8 cellular contexts compared by ENCODE assay signal in genomic region chr5:56852228-56853000, GRCh38. TPM values are rescaled to one million over a fixed set of nuclear protein-coding genes. Genes with fewer than 3 reads are reported as not detected.
DNase-seq lines count a peak whose midpoint lies in the region; ATAC-seq and TF ChIP-seq lines count a peak whose summit lies in the region.

No MANE protein-coding gene starts in this region.

- H3K4me1 Mint-ChIP-seq in CD8-positive, alpha-beta T cell (ENCODE audit: low read depth), result peaks cover 76% of the 10 kb centered on the region
- peaks cover 31 to 92% (median 73%) of the 10 kb centered on the region in 4 donors for H3K4me1 Mint-ChIP-seq in naive thymus-derived CD8-positive, alpha-beta T cell

- intact Hi-C loops in CD8-positive, alpha-beta T cell (cut with DNase I, micrococcal nuclease), result no loop called here
- intact Hi-C loops in left ventricle myocardium superior (cut with micrococcal nuclease), result no loop called here

- peak overlapping the region; percentile 19 for H3K27ac Mint-ChIP-seq in CD8-positive, alpha-beta T cell
- H3K27ac Mint-ChIP-seq in naive thymus-derived CD8-positive, alpha-beta T cell, result peak overlapping the region in 9 of 10 donors; percentile 2 to 84 (median 58)

- POLR2A ChIA-PET in CD8-positive, alpha-beta T cell (lab: Charles Lee), result interaction anchor here (1.5 kb wide), 2 partner anchors 11 to 37 kb away, joined by 4 to 7 read pairs; partner anchors contain the start of gene MAP3K1
- POLR2A ChIA-PET in naive thymus-derived CD8-positive, alpha-beta T cell (lab: Charles Lee), result interaction anchor here (0.6 kb wide), 1 partner anchor 512 kb away, joined by 5 read pairs; no protein-coding TSS in a partner anchor

- no peaks in the 10 kb centered on the region for H3K27me3 Mint-ChIP-seq in CD8-positive, alpha-beta T cell (ENCODE audit: low read depth)
- no peaks in the 10 kb centered on the region for H3K27me3 Mint-ChIP-seq in naive thymus-derived CD8-positive, alpha-beta T cell

- peaks cover 57% of the 10 kb centered on the region for H3K4me1 ChIP-seq in CD8-positive, alpha-beta T cell (ENCODE audit: insufficient read depth, low read length)

- no peaks in the 10 kb centered on the region for H3K36me3 ChIP-seq in CD8-positive, alpha-beta T cell (ENCODE audit: insufficient read depth, low read length)

- H3K27me3 ChIP-seq in CD8-positive, alpha-beta T cell (ENCODE audit: insufficient read depth, low read length), result no peaks in the 10 kb centered on the region

- no peak for TF ChIP-seq CTCF in CD8-positive, alpha-beta T cell (IDR thresholded peaks at IDR 0.05)

- H3K27ac ChIP-seq in CD8-positive, alpha-beta T cell (ENCODE audit: low read depth, low read length), result no peak overlapping the region

- no peak overlapping the region for H3K4me3 ChIP-seq in CD8-positive, alpha-beta T cell (ENCODE audit: low read depth, low read length)

- peak overlapping the region; percentile 23 for H3K4me3 Mint-ChIP-seq in CD8-positive, alpha-beta T cell
- H3K4me3 Mint-ChIP-seq in naive thymus-derived CD8-positive, alpha-beta T cell, result peak overlapping the region in 9 of 10 donors; percentile 12 to 71 (median 58)

- no peaks in the 10 kb centered on the region for H3K9me3 Mint-ChIP-seq in CD8-positive, alpha-beta T cell
- H3K9me3 Mint-ChIP-seq in naive thymus-derived CD8-positive, alpha-beta T cell, result no peaks in the 10 kb centered on the region

- ATAC-seq in CD8-positive, alpha-beta T cell, result peak; percentile 23
- ATAC-seq in naive thymus-derived CD8-positive, alpha-beta T cell, result peak; percentile 46 to 50
- no peak for ATAC-seq in left ventricle myocardium superior
- no peak for ATAC-seq in HG03378 (IDR thresholded peaks at IDR 0.05; ENCODE audit: unreplicated experiment)

- DNase-seq in CD8-positive, alpha-beta T cell, result no peak
- DNase-seq in M059J (ENCODE audit: low read depth) (peak; percentile 72), middle frontal gyrus (ENCODE audit: extremely low spot score, low spot score) (no peak), ecto neural progenitor cell (ENCODE audit: low spot score) (no peak), left ventricle myocardium superior (no peak)
- DNase-seq in central memory CD4-positive, alpha-beta T cell, result peak; percentile 25
- DNase-seq in naive thymus-derived CD8-positive, alpha-beta T cell, result no peak

- no peaks in the 10 kb centered on the region for H3K9me3 ChIP-seq in CD8-positive, alpha-beta T cell (ENCODE audit: low read length)

- CTCF ChIA-PET in CD8-positive, alpha-beta T cell (lab: Charles Lee), result interaction anchor here (0.7 kb wide), 1 partner anchor 14 kb away, joined by 3 read pairs; no protein-coding TSS in a partner anchor

- peaks cover 5% of the 10 kb centered on the region for H3K36me3 Mint-ChIP-seq in CD8-positive, alpha-beta T cell
- H3K36me3 Mint-ChIP-seq in naive thymus-derived CD8-positive, alpha-beta T cell, result peaks cover 0 to 5% (median 0%) of the 10 kb centered on the region in 3 donors

RNA-seq across cellular contexts. Expression of gene MAP3K1, which starts 37.1 kb away (rescaled TPM):
- total RNA-seq in CD8-positive, alpha-beta T cell, result 10 to 100 TPM; 19.1 TPM
- 10.2 and 15.4 TPM in 2 replicates for total RNA-seq in M059J (2014; rRNA removed; shearing (Covaris generic))
- 10 to 100 TPM; 35.6 to 38.0 TPM for total RNA-seq in naive thymus-derived CD8-positive, alpha-beta T cell
- polyA plus RNA-seq in naive thymus-derived CD8-positive, alpha-beta T cell, result 10 to 100 TPM; 15.3 to 20.3 (median 19.2) TPM
- total RNA-seq in left ventricle myocardium superior, result 6.5 TPM

RNA-seq across cellular contexts. Expression of gene SETD9, which starts 57.0 kb away (rescaled TPM):
- 1 to 10 TPM; 2.5 to 2.9 TPM for total RNA-seq in CD8-positive, alpha-beta T cell
- total RNA-seq in M059J (2014; rRNA removed; shearing (Covaris generic)), result 10.4 and 16.4 TPM in 2 replicates
- 10 to 100 TPM; 11.0 to 11.7 TPM for total RNA-seq in naive thymus-derived CD8-positive, alpha-beta T cell
- 10 to 100 TPM in 1 of 3 donors, 1 to 10 TPM in 2; 9.4 to 12.8 (median 9.8) TPM for polyA plus RNA-seq in naive thymus-derived CD8-positive, alpha-beta T cell
- total RNA-seq in left ventricle myocardium superior, result 18.9 TPM

Comparison
In these comparisons a context has a peak if more than half of its experiments do, and no peak if none do; other contexts are left out.
1. ATAC-seq: peak in CD8-positive, alpha-beta T cell (single experiment) and naive thymus-derived CD8-positive, alpha-beta T cell (2 of 2); none in left ventricle myocardium superior (single experiment) and HG03378 (single experiment).
2. DNase-seq: peak in M059J (single experiment) and central memory CD4-positive, alpha-beta T cell (single experiment); none in CD8-positive, alpha-beta T cell (0 of 7), naive thymus-derived CD8-positive, alpha-beta T cell (0 of 10), middle frontal gyrus (single experiment), ecto neural progenitor cell (single experiment) and left ventricle myocardium superior (single experiment).